ENCODE assay signal across 2 cellular contexts in the genomic region with DNA sequence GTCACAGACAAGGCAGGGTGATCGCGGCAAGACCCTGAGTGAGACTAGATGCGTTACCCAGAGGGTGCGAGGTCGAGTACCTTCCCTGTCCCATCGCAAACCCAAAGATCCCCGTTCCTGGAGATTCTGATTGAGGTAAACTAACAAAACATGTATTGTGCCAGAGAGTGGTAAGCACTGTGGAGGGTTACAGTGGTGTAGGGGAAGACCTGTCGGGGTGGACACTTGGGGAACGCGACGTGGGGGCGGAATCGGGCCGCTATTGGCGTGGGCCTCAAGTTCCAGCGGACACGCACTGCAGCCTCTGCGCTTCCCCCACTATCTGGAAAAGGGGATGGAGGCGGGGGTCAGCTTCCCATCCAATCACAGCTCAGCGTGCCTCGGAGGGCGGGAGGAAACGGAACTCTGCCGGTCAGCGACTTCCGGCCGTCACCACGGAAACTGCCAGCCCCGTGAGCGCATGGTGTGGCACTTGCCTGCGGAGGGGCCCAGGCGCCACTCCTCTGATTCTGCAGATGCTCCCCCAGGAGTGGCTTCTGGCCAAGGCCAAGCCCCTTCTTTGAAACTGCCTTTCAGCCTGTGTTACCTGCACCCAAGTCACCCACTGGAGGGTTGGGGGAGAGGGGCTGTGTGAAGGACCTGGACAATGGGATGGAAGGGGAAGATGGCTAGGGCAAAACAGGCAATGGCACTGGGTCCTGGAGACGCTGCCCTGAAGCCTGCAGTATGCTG.
TF ChIP-seq lines count a peak whose summit lies in the region.

No MANE protein-coding gene starts in this region.

TF ChIP-seq in HCT116, 20 proteins besides CTCF, POLR2A, EP300 and RAD21:
- TF ChIP-seq, protein P1, sequence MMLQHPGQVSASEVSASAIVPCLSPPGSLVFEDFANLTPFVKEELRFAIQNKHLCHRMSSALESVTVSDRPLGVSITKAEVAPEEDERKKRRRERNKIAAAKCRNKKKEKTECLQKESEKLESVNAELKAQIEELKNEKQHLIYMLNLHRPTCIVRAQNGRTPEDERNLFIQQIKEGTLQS (IDR thresholded peaks at IDR 0.05), result no peak
- TF ChIP-seq ZFX (IDR thresholded peaks at IDR 0.05) (peak; percentile 37), ZNF274 (IDR thresholded peaks at IDR 0.05; ENCODE audit: low read depth, low read length) (no peak), TCF7L2 (IDR thresholded peaks at IDR 0.05; ENCODE audit: borderline replicate concordance, extremely low read depth, insufficient read depth, insufficient read length) (no peak), SP1 (IDR thresholded peaks at IDR 0.05; ENCODE audit: low read depth) (peak; percentile 78), SRF (IDR thresholded peaks at IDR 0.05; ENCODE audit: low read depth) (no peak), EGR1 (IDR thresholded peaks at IDR 0.05; ENCODE audit: low read depth) (peak; percentile 78), FOSL1 (IDR thresholded peaks at IDR 0.05; ENCODE audit: low read depth) (no peak), CEBPB (IDR thresholded peaks at IDR 0.05; ENCODE audit: low read depth) (no peak), EZH2 (IDR thresholded peaks at IDR 0.05) (no peak), ELF1 (IDR thresholded peaks at IDR 0.05; ENCODE audit: borderline replicate concordance, low read depth) (no peak; the same call in 1 of the 2 replicates), CBX3 (IDR thresholded peaks at IDR 0.05; ENCODE audit: low read depth) (no peak; the same call in 1 of the 2 replicates), EZH2phosphoT487 (IDR thresholded peaks at IDR 0.05; ENCODE audit: borderline replicate concordance) (no peak), SIN3A (IDR thresholded peaks at IDR 0.05; ENCODE audit: low read depth) (peak; percentile 85), YY1 (IDR thresholded peaks at IDR 0.05; ENCODE audit: extremely low read depth, insufficient replicate concordance, low read depth, low read length) (peak; percentile 86), POLR2AphosphoS5 (IDR thresholded peaks at IDR 0.05; ENCODE audit: low read depth, low read length) (peak; percentile 82), JUND (IDR thresholded peaks at IDR 0.05) (no peak)
- TF ChIP-seq, protein P2, sequence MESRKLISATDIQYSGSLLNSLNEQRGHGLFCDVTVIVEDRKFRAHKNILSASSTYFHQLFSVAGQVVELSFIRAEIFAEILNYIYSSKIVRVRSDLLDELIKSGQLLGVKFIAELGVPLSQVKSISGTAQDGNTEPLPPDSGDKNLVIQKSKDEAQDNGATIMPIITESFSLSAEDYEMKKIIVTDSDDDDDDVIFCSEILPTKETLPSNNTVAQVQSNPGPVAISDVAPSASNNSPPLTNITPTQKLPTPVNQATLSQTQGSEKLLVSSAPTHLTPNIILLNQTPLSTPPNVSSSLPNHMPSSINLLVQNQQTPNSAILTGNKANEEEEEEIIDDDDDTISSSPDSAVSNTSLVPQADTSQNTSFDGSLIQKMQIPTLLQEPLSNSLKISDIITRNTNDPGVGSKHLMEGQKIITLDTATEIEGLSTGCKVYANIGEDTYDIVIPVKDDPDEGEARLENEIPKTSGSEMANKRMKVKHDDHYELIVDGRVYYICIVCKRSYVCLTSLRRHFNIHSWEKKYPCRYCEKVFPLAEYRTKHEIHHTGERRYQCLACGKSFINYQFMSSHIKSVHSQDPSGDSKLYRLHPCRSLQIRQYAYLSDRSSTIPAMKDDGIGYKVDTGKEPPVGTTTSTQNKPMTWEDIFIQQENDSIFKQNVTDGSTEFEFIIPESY (IDR thresholded peaks at IDR 0.05; ENCODE audit: extremely low read depth, insufficient replicate concordance, low read length), result peak; percentile 23
- TF ChIP-seq, protein P3, sequence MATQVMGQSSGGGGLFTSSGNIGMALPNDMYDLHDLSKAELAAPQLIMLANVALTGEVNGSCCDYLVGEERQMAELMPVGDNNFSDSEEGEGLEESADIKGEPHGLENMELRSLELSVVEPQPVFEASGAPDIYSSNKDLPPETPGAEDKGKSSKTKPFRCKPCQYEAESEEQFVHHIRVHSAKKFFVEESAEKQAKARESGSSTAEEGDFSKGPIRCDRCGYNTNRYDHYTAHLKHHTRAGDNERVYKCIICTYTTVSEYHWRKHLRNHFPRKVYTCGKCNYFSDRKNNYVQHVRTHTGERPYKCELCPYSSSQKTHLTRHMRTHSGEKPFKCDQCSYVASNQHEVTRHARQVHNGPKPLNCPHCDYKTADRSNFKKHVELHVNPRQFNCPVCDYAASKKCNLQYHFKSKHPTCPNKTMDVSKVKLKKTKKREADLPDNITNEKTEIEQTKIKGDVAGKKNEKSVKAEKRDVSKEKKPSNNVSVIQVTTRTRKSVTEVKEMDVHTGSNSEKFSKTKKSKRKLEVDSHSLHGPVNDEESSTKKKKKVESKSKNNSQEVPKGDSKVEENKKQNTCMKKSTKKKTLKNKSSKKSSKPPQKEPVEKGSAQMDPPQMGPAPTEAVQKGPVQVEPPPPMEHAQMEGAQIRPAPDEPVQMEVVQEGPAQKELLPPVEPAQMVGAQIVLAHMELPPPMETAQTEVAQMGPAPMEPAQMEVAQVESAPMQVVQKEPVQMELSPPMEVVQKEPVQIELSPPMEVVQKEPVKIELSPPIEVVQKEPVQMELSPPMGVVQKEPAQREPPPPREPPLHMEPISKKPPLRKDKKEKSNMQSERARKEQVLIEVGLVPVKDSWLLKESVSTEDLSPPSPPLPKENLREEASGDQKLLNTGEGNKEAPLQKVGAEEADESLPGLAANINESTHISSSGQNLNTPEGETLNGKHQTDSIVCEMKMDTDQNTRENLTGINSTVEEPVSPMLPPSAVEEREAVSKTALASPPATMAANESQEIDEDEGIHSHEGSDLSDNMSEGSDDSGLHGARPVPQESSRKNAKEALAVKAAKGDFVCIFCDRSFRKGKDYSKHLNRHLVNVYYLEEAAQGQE (IDR thresholded peaks at IDR 0.05; ENCODE audit: low read depth), result no peak
- TF ChIP-seq, protein P4, sequence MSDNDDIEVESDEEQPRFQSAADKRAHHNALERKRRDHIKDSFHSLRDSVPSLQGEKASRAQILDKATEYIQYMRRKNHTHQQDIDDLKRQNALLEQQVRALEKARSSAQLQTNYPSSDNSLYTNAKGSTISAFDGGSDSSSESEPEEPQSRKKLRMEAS (IDR thresholded peaks at IDR 0.05), result peak; percentile 98
TF ChIP-seq in HCT116: peak in this region for 8.

TF ChIP-seq in SK-N-SH, 30 proteins besides CTCF, POLR2A, EP300 and RAD21:
- TF ChIP-seq, protein P4 (IDR thresholded peaks at IDR 0.05; ENCODE audit: low read depth), result peak; percentile 98
- TF ChIP-seq JUND (IDR thresholded peaks at IDR 0.05), result no peak
- TF ChIP-seq GABPA (IDR thresholded peaks at IDR 0.05; ENCODE audit: low read depth), result peak; percentile 94
- TF ChIP-seq TCF12 (IDR thresholded peaks at IDR 0.05), result peak; percentile 6; the same call in 1 of the 2 replicates
- peak; percentile 25 for TF ChIP-seq RCOR1 (IDR thresholded peaks at IDR 0.05; ENCODE audit: low read length)
- peak; percentile 94 for TF ChIP-seq CHD2 (IDR thresholded peaks at IDR 0.05; ENCODE audit: low read length, partially characterized antibody)
- TF ChIP-seq, protein P5, sequence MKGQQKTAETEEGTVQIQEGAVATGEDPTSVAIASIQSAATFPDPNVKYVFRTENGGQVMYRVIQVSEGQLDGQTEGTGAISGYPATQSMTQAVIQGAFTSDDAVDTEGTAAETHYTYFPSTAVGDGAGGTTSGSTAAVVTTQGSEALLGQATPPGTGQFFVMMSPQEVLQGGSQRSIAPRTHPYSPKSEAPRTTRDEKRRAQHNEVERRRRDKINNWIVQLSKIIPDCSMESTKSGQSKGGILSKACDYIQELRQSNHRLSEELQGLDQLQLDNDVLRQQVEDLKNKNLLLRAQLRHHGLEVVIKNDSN (IDR thresholded peaks at IDR 0.05; ENCODE audit: borderline replicate concordance, low read depth), result no peak
- TF ChIP-seq TAF1 (IDR thresholded peaks at IDR 0.05; ENCODE audit: borderline replicate concordance, low read depth, low read length), result peak; percentile 87
- peak; percentile 59; the same call in 1 of the 2 replicates for TF ChIP-seq SIN3A (IDR thresholded peaks at IDR 0.05; ENCODE audit: borderline replicate concordance, low read depth, low read length)
- TF ChIP-seq RFX5 (IDR thresholded peaks at IDR 0.05; ENCODE audit: low read length), result peak; percentile 61; the same call in 1 of the 2 replicates
- peak; percentile 79 for TF ChIP-seq YY1 (IDR thresholded peaks at IDR 0.05; ENCODE audit: low read depth)
- TF ChIP-seq ELF1 (IDR thresholded peaks at IDR 0.05), result peak; percentile 67
- TF ChIP-seq GATA2 (CRISPR knock-in tag; IDR thresholded peaks at IDR 0.05), result no peak
- TF ChIP-seq, protein P2 (IDR thresholded peaks at IDR 0.05; ENCODE audit: borderline replicate concordance, low read depth), result no peak
- TF ChIP-seq FOSL2 (IDR thresholded peaks at IDR 0.05; ENCODE audit: borderline replicate concordance, low read depth), result no peak
- TF ChIP-seq NFIC (IDR thresholded peaks at IDR 0.05; ENCODE audit: borderline replicate concordance), result no peak; the same call in 1 of the 2 replicates
- TF ChIP-seq POLR2AphosphoS5 (IDR thresholded peaks at IDR 0.05; ENCODE audit: low read depth, low read length), result peak; percentile 77
- no peak for TF ChIP-seq EZH2phosphoT487 (IDR thresholded peaks at IDR 0.05; ENCODE audit: borderline replicate concordance, low read depth)
- TF ChIP-seq MXI1 (IDR thresholded peaks at IDR 0.05; ENCODE audit: low read depth, low read length), result peak; percentile 93
